ENCODE assay signal across 13 cellular contexts in the genomic region with DNA sequence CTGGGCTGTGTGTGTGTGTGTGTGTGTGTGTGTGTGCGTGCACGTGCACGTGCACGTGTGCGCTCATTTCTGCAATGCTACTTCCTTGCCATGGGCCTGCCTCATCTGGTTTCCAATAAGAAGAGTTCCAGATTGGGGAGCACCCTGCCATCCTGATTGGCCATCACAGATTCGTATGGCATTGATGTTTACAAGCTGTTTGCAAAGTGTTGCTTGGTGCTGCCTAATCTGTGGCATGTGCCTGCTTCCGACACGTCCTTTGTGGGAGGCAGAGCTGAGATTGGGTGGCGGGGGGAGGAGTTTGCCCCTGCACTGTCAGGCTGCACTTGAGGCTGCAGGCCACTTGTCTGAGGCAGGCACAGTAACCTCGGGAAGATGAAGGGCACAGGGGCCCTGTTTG. TPM values are rescaled to one million over a fixed set of nuclear protein-coding genes. Genes with fewer than 3 reads are reported as not detected.
A peak's percentile ranks its signal among the peaks of the same experiment; 100 is the strongest.
DNase-seq lines count a peak whose midpoint lies in the region; ATAC-seq, FAIRE-seq and TF ChIP-seq lines count a peak whose summit lies in the region.
"Had no signal": no experiment of that assay in that cellular context is flagged by ENCODE, and none has a peak within 500 bp of the region (broad histone marks: within the 10 kb centered on the region; RNA-seq: fewer than 3 reads in every experiment).

No MANE protein-coding gene starts in this region.

- H4K91ac ChIP-seq in neuronal stem cell (ENCODE audit: low read depth, low read length, poor library complexity), result peak overlapping the region; percentile 19

- DNase-seq in Ammon's horn (ENCODE audit: low spot score) (peak; percentile 25), RCC 7860 (ENCODE audit: low spot score) (peak; percentile 43), neuronal stem cell (ENCODE audit: low spot score) (no peak), kidney (no peak), NCI-H748 treated with DMSO at 0.1 percent for 48 hours (lab: John Stamatoyannopoulos, UW) (no peak), glutamatergic neuron (no peak)
- no peak for DNase-seq in natural killer cell treated with Interleukin-12 subunit alpha and Interleukin-12 subunit beta and Interleukin-15 and Interleukin-18, amount 100 ng/mL, for 72 hours (ENCODE audit: low spot score)
- DNase-seq: NCI-H1694, PC-9 had no signal

- peaks cover 25 to 46% of the 10 kb centered on the region in 2 donors for H3K27me3 Mint-ChIP-seq in natural killer cell treated with Interleukin-12 subunit alpha and Interleukin-12 subunit beta and Interleukin-15 and Interleukin-18, amount 100 ng/mL, for 72 hours
- H3K27me3 Mint-ChIP-seq in glutamatergic neuron (ENCODE audit: unreplicated experiment), result no peaks in the 10 kb centered on the region

- H3K23ac ChIP-seq in neuronal stem cell (ENCODE audit: low read depth, low read length, poor library complexity), result no peak overlapping the region

- no peak overlapping the region for H3K4me2 ChIP-seq in neuronal stem cell (ENCODE audit: insufficient read depth, low read length, poor library complexity, severe bottlenecking)
- H3K4me2 ChIP-seq: PC-9 had no signal

- TF ChIP-seq CTCF in gastroesophageal sphincter (IDR thresholded peaks at IDR 0.05) (peak in 1 of 4 experiments; percentile 29), kidney (IDR thresholded peaks at IDR 0.05; ENCODE audit: borderline replicate concordance, extremely low read depth, insufficient read depth) (no peak), glutamatergic neuron (IDR thresholded peaks at IDR 0.05; ENCODE audit: partially characterized antibody, unreplicated experiment) (no peak)

- no peak overlapping the region for H2BK120ac ChIP-seq in neuronal stem cell (ENCODE audit: low read depth, low read length)

- peaks cover 0 to 6% of the 10 kb centered on the region in 2 donors for H3K4me1 Mint-ChIP-seq in natural killer cell treated with Interleukin-12 subunit alpha and Interleukin-12 subunit beta and Interleukin-15 and Interleukin-18, amount 100 ng/mL, for 72 hours (ENCODE audit: low read depth in 2 of 2)
- no peaks in the 10 kb centered on the region for H3K4me1 Mint-ChIP-seq in glutamatergic neuron (ENCODE audit: low read depth, unreplicated experiment)

- H2BK5ac ChIP-seq in neuronal stem cell (ENCODE audit: low read length), result no peak overlapping the region

- H2BK12ac ChIP-seq in neuronal stem cell (ENCODE audit: low read length), result no peak overlapping the region

- no peak overlapping the region for H2BK15ac ChIP-seq in neuronal stem cell (ENCODE audit: low read length)

- 24 to 52% methylated on average over 6 to 8 of the region's 10 CpGs for WGBS in gastroesophageal sphincter (ENCODE audit: low coverage in 1 of 2), 2 donors
- WGBS in neuronal stem cell (ENCODE audit: extremely low coverage in 2 of 2, insufficient read length in 2 of 2, insufficient replicate concordance in 1 of 2), 2 donors, result no CpG with 5 or more reads among the region's 10 CpGs

- no peak for ATAC-seq in gastroesophageal sphincter
- no peak for ATAC-seq in natural killer cell treated with Interleukin-12 subunit alpha and Interleukin-12 subunit beta and Interleukin-15 and Interleukin-18, amount 100 ng/mL, for 72 hours
- ATAC-seq: activated T-helper 17 cell treated with anti-CD3 and anti-CD28 coated beads, Interleukin-2, amount 50 U/mL, for 72 hours had no signal

- peak overlapping the region; percentile 3 for H2AK5ac ChIP-seq in neuronal stem cell (ENCODE audit: low read depth, low read length)

- H3K4me3 ChIP-seq in gastroesophageal sphincter (no peak overlapping the region), neuronal stem cell (ENCODE audit: low read length in 2 of 2) (no peak overlapping the region), kidney (ENCODE audit: low read length in 2 of 2) (no peak overlapping the region)
- H3K4me3 ChIP-seq: PC-9, suprapubic skin had no signal

- TF ChIP-seq EP300 in gastroesophageal sphincter (IDR thresholded peaks at IDR 0.05), result no peak

- no peak overlapping the region for H3K27ac Mint-ChIP-seq in natural killer cell treated with Interleukin-12 subunit alpha and Interleukin-12 subunit beta and Interleukin-15 and Interleukin-18, amount 100 ng/mL, for 72 hours
- H3K27ac Mint-ChIP-seq in glutamatergic neuron (ENCODE audit: unreplicated experiment), result no peak overlapping the region
- H3K27ac Mint-ChIP-seq: activated T-helper 17 cell treated with anti-CD3 and anti-CD28 coated beads, Interleukin-2, amount 50 U/mL, for 72 hours had no signal

- no peaks in the 10 kb centered on the region for H3K9me3 Mint-ChIP-seq in natural killer cell treated with Interleukin-12 subunit alpha and Interleukin-12 subunit beta and Interleukin-15 and Interleukin-18, amount 100 ng/mL, for 72 hours
- H3K9me3 Mint-ChIP-seq in glutamatergic neuron (ENCODE audit: unreplicated experiment), result no peaks in the 10 kb centered on the region
- H3K9me3 Mint-ChIP-seq: activated T-helper 17 cell treated with anti-CD3 and anti-CD28 coated beads, Interleukin-2, amount 50 U/mL, for 72 hours had no signal

- H4K8ac ChIP-seq in neuronal stem cell (ENCODE audit: low read depth, low read length), result no peak overlapping the region

- H3K27me3 ChIP-seq in gastroesophageal sphincter (no peaks in the 10 kb centered on the region), neuronal stem cell (ENCODE audit: control insufficient read depth in 3 of 3, insufficient read depth in 3 of 3, low read depth in 1 of 3, low read length in 3 of 3) (no peaks in the 10 kb centered on the region)
- H3K27me3 ChIP-seq: suprapubic skin had no signal

- no peak for TF ChIP-seq POLR2A in gastroesophageal sphincter (IDR thresholded peaks at IDR 0.05)

- no peak overlapping the region for H3K4ac ChIP-seq in neuronal stem cell (ENCODE audit: low read length)

- H3K79me1 ChIP-seq in neuronal stem cell (ENCODE audit: low read depth, low read length), result peaks cover 3% of the 10 kb centered on the region

- H3K9ac ChIP-seq in neuronal stem cell (ENCODE audit: low read depth, low read length, poor library complexity) (no peak overlapping the region), kidney (ENCODE audit: low read length in 2 of 2) (no peak overlapping the region)

- H3K4me1 ChIP-seq in gastroesophageal sphincter (peaks cover 7 to 34% (median 15%) of the 10 kb centered on the region in 3 donors), neuronal stem cell (ENCODE audit: control insufficient read depth in 2 of 2, insufficient read depth in 1 of 2, low read depth in 1 of 2, low read length in 2 of 2) (peaks cover 0 to 6% of the 10 kb centered on the region in 2 donors), kidney (ENCODE audit: control insufficient read depth in 1 of 2, insufficient read depth in 1 of 2, low read depth in 1 of 2, low read length in 2 of 2) (peaks cover 0 to 3% of the 10 kb centered on the region in 2 donors)

- H3K4me3 Mint-ChIP-seq in natural killer cell treated with Interleukin-12 subunit alpha and Interleukin-12 subunit beta and Interleukin-15 and Interleukin-18, amount 100 ng/mL, for 72 hours, result no peak overlapping the region
- no peak overlapping the region for H3K4me3 Mint-ChIP-seq in glutamatergic neuron (ENCODE audit: unreplicated experiment)
- H3K4me3 Mint-ChIP-seq: activated T-helper 17 cell treated with anti-CD3 and anti-CD28 coated beads, Interleukin-2, amount 50 U/mL, for 72 hours had no signal

- no peaks in the 10 kb centered on the region for H3K36me3 ChIP-seq in gastroesophageal sphincter
- no peaks in the 10 kb centered on the region for H3K36me3 ChIP-seq in neuronal stem cell (replicated peaks in 1 of 2; ENCODE audit: control insufficient read depth in 2 of 2, insufficient read depth in 2 of 2, low read length in 2 of 2)
- no peaks in the 10 kb centered on the region for H3K36me3 ChIP-seq in kidney (ENCODE audit: control insufficient read depth in 1 of 2, insufficient read depth in 2 of 2, low read length in 2 of 2)
- H3K36me3 ChIP-seq: suprapubic skin had no signal

- H3K36me3 Mint-ChIP-seq in natural killer cell treated with Interleukin-12 subunit alpha and Interleukin-12 subunit beta and Interleukin-15 and Interleukin-18, amount 100 ng/mL, for 72 hours, result no peaks in the 10 kb centered on the region
- no peaks in the 10 kb centered on the region for H3K36me3 Mint-ChIP-seq in glutamatergic neuron (ENCODE audit: unreplicated experiment)

- peak overlapping the region; percentile 32 to 76 (median 60) for H3K27ac ChIP-seq in gastroesophageal sphincter
- no peak overlapping the region for H3K27ac ChIP-seq in neuronal stem cell (replicated peaks; ENCODE audit: low read length)
- H3K27ac ChIP-seq in kidney (ENCODE audit: low read depth in 2 of 2, low read length in 2 of 2), result no peak overlapping the region
- H3K27ac ChIP-seq: HL-60, PC-9 had no signal

- H3K18ac ChIP-seq in neuronal stem cell (ENCODE audit: low read length), result peak overlapping the region; percentile 50

- FAIRE-seq in RCC 7860 (lab: Jason Lieb, UNC), result no peak
- no peak for FAIRE-seq in kidney (lab: Jason Lieb, UNC)

- H2AFZ ChIP-seq in neuronal stem cell (ENCODE audit: low read length), result no peak overlapping the region
- H2AFZ ChIP-seq: PC-9 had no signal

- intact Hi-C loops in kidney (cut with DNase I), result no loop called here

- H3K9me3 ChIP-seq in gastroesophageal sphincter (no peaks in the 10 kb centered on the region), neuronal stem cell (replicated peaks in 1 of 2; ENCODE audit: control insufficient read depth in 2 of 2, insufficient read depth in 1 of 2, low read depth in 1 of 2, low read length in 2 of 2) (peaks cover 2 to 5% of the 10 kb centered on the region in 2 donors), kidney (ENCODE audit: control insufficient read depth in 1 of 2, low read length in 2 of 2) (peaks cover 0 to 3% of the 10 kb centered on the region in 2 donors)
- H3K9me3 ChIP-seq: suprapubic skin had no signal

- H3K14ac ChIP-seq in neuronal stem cell (ENCODE audit: low read length), result no peak overlapping the region

RNA-seq across cellular contexts. Expression of gene SAMD4A, which starts 39.2 kb away (rescaled TPM):
- total RNA-seq in gastroesophageal sphincter (100 to 1,000 TPM in 2 of 4 donors, 10 to 100 TPM in 2; 65.2 to 163 (median 89.7) TPM), kidney (46.5 TPM), glutamatergic neuron (ENCODE audit: unreplicated experiment) (0.56 TPM)
- 5.1 TPM for polyA plus RNA-seq in neuronal stem cell (2013, experiment 1 of 2)
- 6.0 TPM for polyA plus RNA-seq in neuronal stem cell (2013, experiment 2 of 2)
- 1 to 10 TPM in 1 of 2 donors, under 1 TPM in 1; 0.26 to 1.0 TPM for total RNA-seq in natural killer cell treated with Interleukin-12 subunit alpha and Interleukin-12 subunit beta and Interleukin-15 and Interleukin-18, amount 100 ng/mL, for 72 hours
- polyA plus RNA-seq in kidney (ENCODE audit: insufficient read depth, low read depth, low replicate concordance), result 7.4 TPM

Comparison
In these comparisons a context has a peak if more than half of its experiments do, and no peak if none do; other contexts are left out.
1. DNase-seq: peak in Ammon's horn (single experiment) and RCC 7860 (single experiment); none in neuronal stem cell (single experiment), natural killer cell treated with Interleukin-12 subunit alpha and Interleukin-12 subunit beta and Interleukin-15 and Interleukin-18, amount 100 ng/mL, for 72 hours (single experiment), kidney (single experiment), NCI-H748 treated with DMSO at 0.1 percent for 48 hours (single experiment) and glutamatergic neuron (single experiment).
2. H3K27ac ChIP-seq: peak in gastroesophageal sphincter (4 of 4); none in neuronal stem cell (single experiment) and kidney (0 of 2).
3. RNA of gene SAMD4A, which starts 39.2 kb away (total RNA-seq): 65.2 to 163 TPM in gastroesophageal sphincter and 46.5 TPM in kidney (single experiment); 0.26 to 1.0 TPM in natural killer cell treated with Interleukin-12 subunit alpha and Interleukin-12 subunit beta and Interleukin-15 and Interleukin-18, amount 100 ng/mL, for 72 hours and 0.56 TPM in glutamatergic neuron (single experiment); every median in the first group is over 10 times any median in the second.